ENCODE assay signal across 24 cellular contexts in the genomic region with DNA sequence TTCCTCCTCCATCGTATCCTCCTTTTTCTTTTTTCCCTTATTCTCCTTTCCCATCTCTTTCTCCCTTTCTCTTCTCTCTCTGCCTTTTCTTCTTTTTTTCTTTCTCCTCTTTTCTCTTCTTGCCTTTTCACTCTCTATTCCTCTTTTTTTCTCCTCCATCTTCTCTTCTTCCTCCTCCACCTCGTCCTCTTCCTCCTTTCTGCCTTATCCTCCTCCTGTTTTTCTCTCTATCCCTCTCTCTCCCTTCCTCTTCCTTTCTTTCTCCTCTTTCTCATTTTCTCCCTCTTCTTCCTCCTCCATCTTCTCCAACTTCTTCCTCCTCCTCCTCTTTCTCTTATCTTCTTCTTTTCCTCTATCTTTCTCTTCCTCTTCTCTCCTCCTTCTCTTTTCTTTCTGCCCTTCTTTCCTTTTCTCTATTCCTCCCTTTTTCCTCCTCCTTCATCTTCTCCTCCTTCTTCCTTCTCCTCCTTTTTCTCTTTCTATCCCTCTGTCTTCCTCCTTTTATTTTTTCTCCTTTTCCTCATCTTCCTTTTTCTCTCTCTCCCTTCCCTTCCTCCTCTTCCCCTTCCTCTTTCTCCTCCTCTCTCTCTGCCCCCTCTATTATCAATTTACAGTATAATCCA.
DNase-seq lines count a peak whose midpoint lies in the region; ATAC-seq and TF ChIP-seq lines count a peak whose summit lies in the region.
"Had no signal": no experiment of that assay in that cellular context is flagged by ENCODE, and none has a peak within 500 bp of the region (broad histone marks: within the 10 kb centered on the region; RNA-seq: fewer than 3 reads in every experiment).

No MANE protein-coding gene starts in this region.

- no peaks in the 10 kb centered on the region for H3K4me1 ChIP-seq in CD4-positive, CD25-positive, alpha-beta regulatory T cell (ENCODE audit: control insufficient read depth, insufficient read depth, low read length, poor library complexity, severe bottlenecking)

- no peak overlapping the region for H3K4me3 ChIP-seq in CD4-positive, CD25-positive, alpha-beta regulatory T cell (ENCODE audit: low read depth, low read length)
- H3K4me3 ChIP-seq: BLaER1 treated with 17β-estradiol and CSF1 and Interleukin-3, amounts not matched to agents 10 nM and 100 nM; GM12878; GM23248 had no signal

- no peak for ATAC-seq in CD4-positive, CD25-positive, alpha-beta regulatory T cell (ENCODE audit: low read depth in 2 of 2)
- no peak for ATAC-seq in WTC11
- no peak for ATAC-seq in HG03139 (IDR thresholded peaks at IDR 0.05; ENCODE audit: unreplicated experiment)
- no peak for ATAC-seq in GM18870 (IDR thresholded peaks at IDR 0.05; ENCODE audit: unreplicated experiment)
- ATAC-seq: GM12878, HCT116 had no signal

- H3K27ac ChIP-seq in CD4-positive, CD25-positive, alpha-beta regulatory T cell (ENCODE audit: insufficient read depth, low read length, poor library complexity, severe bottlenecking) = no peak overlapping the region
- H3K27ac ChIP-seq: 22Rv1; BLaER1 treated with 17β-estradiol and CSF1 and Interleukin-3, amounts not matched to agents 10 nM and 100 nM; GM23248 had no signal

- no peaks in the 10 kb centered on the region for H3K36me3 ChIP-seq in CD4-positive, CD25-positive, alpha-beta regulatory T cell (ENCODE audit: control insufficient read depth, insufficient read depth, low read length)

- H3K27me3 ChIP-seq in CD4-positive, CD25-positive, alpha-beta regulatory T cell (ENCODE audit: control insufficient read depth, insufficient read depth, low read length) = no peaks in the 10 kb centered on the region
- H3K27me3 ChIP-seq: BLaER1 treated with 17β-estradiol and CSF1 and Interleukin-3, amounts not matched to agents 10 nM and 100 nM had no signal

- CTCF ChIA-PET in WTC11 (lab: Charles Lee) = no interaction called here

- peaks cover 0 to 3% of the 10 kb centered on the region in 2 experiments for H3K9me3 ChIP-seq in CD4-positive, CD25-positive, alpha-beta regulatory T cell (ENCODE audit: control insufficient read depth in 2 of 2, low read length in 2 of 2)

- TF ChIP-seq CTCF in WTC11 (IDR thresholded peaks at IDR 0.05) (no peak), nephron progenitor cell (IDR thresholded peaks at IDR 0.05) (no peak)

- peak overlapping the region; percentile 12 for H3K4me3 Mint-ChIP-seq in T-helper 1 cell treated with Interleukin-12 subunit alpha and Interleukin-12 subunit beta and Interleukin-4 antibody, amounts not matched to agents 30 μg/mL and 1 μg/mL, for 36 hours
- no peak overlapping the region for H3K4me3 Mint-ChIP-seq in CD4-positive, CD25-positive, alpha-beta regulatory T cell
- H3K4me3 Mint-ChIP-seq in WTC11 (no peak overlapping the region), nephron progenitor cell (no peak overlapping the region)
- H3K4me3 Mint-ChIP-seq: IgD-negative memory B cell had no signal

- H3K36me3 Mint-ChIP-seq in T-helper 1 cell treated with Interleukin-12 subunit alpha and Interleukin-12 subunit beta and Interleukin-4 antibody, amounts not matched to agents 30 μg/mL and 1 μg/mL, for 36 hours (ENCODE audit: low read depth) = peaks cover 27% of the 10 kb centered on the region
- peaks cover 30% of the 10 kb centered on the region for H3K36me3 Mint-ChIP-seq in CD4-positive, CD25-positive, alpha-beta regulatory T cell
- H3K36me3 Mint-ChIP-seq in WTC11 (peaks cover 26% of the 10 kb centered on the region), nephron progenitor cell (ENCODE audit: low read depth) (peaks cover 31% of the 10 kb centered on the region)

- DNase-seq in T-helper 1 cell = no peak
- DNase-seq in CD4-positive, CD25-positive, alpha-beta regulatory T cell = no peak
- no peak for DNase-seq in WTC11 (ENCODE audit: low spot score)
- DNase-seq in nephron progenitor cell = no peak
- DNase-seq in NCI-H2196 treated with DMSO at 0.1 percent for 48 hours (lab: John Stamatoyannopoulos, UW; ENCODE audit: unreplicated experiment) = no peak
- DNase-seq: ACHN, DND-41, GM23248, Kasumi-1, NCI-H1694, NCI-H2081, NCI-H2171, NCI-H524 treated with DMSO at 0.1 percent for 48 hours, NCI-H82, OCI-M1, Right ventricle myocardium superior had no signal

- peak overlapping the region; percentile 24 for H3K27ac Mint-ChIP-seq in T-helper 1 cell treated with Interleukin-12 subunit alpha and Interleukin-12 subunit beta and Interleukin-4 antibody, amounts not matched to agents 30 μg/mL and 1 μg/mL, for 36 hours
- peak overlapping the region in 2 of 3 donors; percentile 10 to 59 for H3K27ac Mint-ChIP-seq in CD4-positive, CD25-positive, alpha-beta regulatory T cell
- H3K27ac Mint-ChIP-seq in WTC11 (peak overlapping the region; percentile 10; the same call in 1 of the 2 replicates), nephron progenitor cell (peak overlapping the region; percentile 49)

- no peaks in the 10 kb centered on the region for H3K27me3 Mint-ChIP-seq in T-helper 1 cell treated with Interleukin-12 subunit alpha and Interleukin-12 subunit beta and Interleukin-4 antibody, amounts not matched to agents 30 μg/mL and 1 μg/mL, for 36 hours (ENCODE audit: low read depth)
- H3K27me3 Mint-ChIP-seq in CD4-positive, CD25-positive, alpha-beta regulatory T cell = no peaks in the 10 kb centered on the region
- H3K27me3 Mint-ChIP-seq in WTC11 (ENCODE audit: low read depth) (no peaks in the 10 kb centered on the region; the same call in 1 of the 2 replicates), nephron progenitor cell (ENCODE audit: low read depth, poor library complexity) (no peaks in the 10 kb centered on the region)
- H3K27me3 Mint-ChIP-seq: IgD-negative memory B cell had no signal

- H3K4me1 Mint-ChIP-seq in T-helper 1 cell treated with Interleukin-12 subunit alpha and Interleukin-12 subunit beta and Interleukin-4 antibody, amounts not matched to agents 30 μg/mL and 1 μg/mL, for 36 hours (ENCODE audit: low read depth) = peaks cover 15% of the 10 kb centered on the region
- peaks cover 0 to 11% (median 5%) of the 10 kb centered on the region in 4 donors for H3K4me1 Mint-ChIP-seq in CD4-positive, CD25-positive, alpha-beta regulatory T cell
- H3K4me1 Mint-ChIP-seq in WTC11 (peaks cover 38% of the 10 kb centered on the region), nephron progenitor cell (peaks cover 17% of the 10 kb centered on the region)

- POLR2A ChIA-PET in WTC11 (lab: Charles Lee) = no interaction called here

- H3K9me3 Mint-ChIP-seq in T-helper 1 cell treated with Interleukin-12 subunit alpha and Interleukin-12 subunit beta and Interleukin-4 antibody, amounts not matched to agents 30 μg/mL and 1 μg/mL, for 36 hours = peaks cover 33% of the 10 kb centered on the region
- H3K9me3 Mint-ChIP-seq in CD4-positive, CD25-positive, alpha-beta regulatory T cell = peaks cover 0 to 19% (median 10%) of the 10 kb centered on the region in 7 donors
- H3K9me3 Mint-ChIP-seq in WTC11 (peaks cover 25% of the 10 kb centered on the region), nephron progenitor cell (peaks cover 20% of the 10 kb centered on the region)

TF ChIP-seq in WTC11, 78 proteins besides CTCF, POLR2A, EP300 and RAD21 (continues in another document):
- TF ChIP-seq, protein P1, sequence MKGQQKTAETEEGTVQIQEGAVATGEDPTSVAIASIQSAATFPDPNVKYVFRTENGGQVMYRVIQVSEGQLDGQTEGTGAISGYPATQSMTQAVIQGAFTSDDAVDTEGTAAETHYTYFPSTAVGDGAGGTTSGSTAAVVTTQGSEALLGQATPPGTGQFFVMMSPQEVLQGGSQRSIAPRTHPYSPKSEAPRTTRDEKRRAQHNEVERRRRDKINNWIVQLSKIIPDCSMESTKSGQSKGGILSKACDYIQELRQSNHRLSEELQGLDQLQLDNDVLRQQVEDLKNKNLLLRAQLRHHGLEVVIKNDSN (CRISPR knock-in tag; IDR thresholded peaks at IDR 0.05) = no peak
- TF ChIP-seq AR (CRISPR knock-in tag; IDR thresholded peaks at IDR 0.05) (no peak), ZNF512 (CRISPR knock-in tag; IDR thresholded peaks at IDR 0.05; ENCODE audit: borderline replicate concordance) (peak; percentile 62; the same call in 1 of the 2 replicates), MXD4 (CRISPR knock-in tag; IDR thresholded peaks at IDR 0.05; ENCODE audit: borderline replicate concordance) (no peak), RORB (CRISPR knock-in tag; IDR thresholded peaks at IDR 0.05) (no peak)
